1 cellular context compared by ENCODE assay signal in genomic region chr16:77877712-77878111, GRCh38.
A peak's percentile ranks its signal among the peaks of the same experiment; 100 is the strongest.
TF ChIP-seq lines count a peak whose summit lies in the region.

No MANE protein-coding gene starts in this region.

TF ChIP-seq in endothelial cell of umbilical vein, 7 proteins besides CTCF, POLR2A, EP300 and RAD21 (continued from another document):
- TF ChIP-seq MAX (IDR thresholded peaks at IDR 0.05; ENCODE audit: insufficient read depth, insufficient read length) = no peak
- peak; percentile 95 for TF ChIP-seq JUN (IDR thresholded peaks at IDR 0.05; ENCODE audit: borderline replicate concordance, insufficient read depth, insufficient read length, low read depth)
- TF ChIP-seq MYC (IDR thresholded peaks at IDR 0.05; ENCODE audit: low read depth, low read length) = no peak
